Comparison of ENCODE assay signal across 15 cellular contexts in the genomic region with DNA sequence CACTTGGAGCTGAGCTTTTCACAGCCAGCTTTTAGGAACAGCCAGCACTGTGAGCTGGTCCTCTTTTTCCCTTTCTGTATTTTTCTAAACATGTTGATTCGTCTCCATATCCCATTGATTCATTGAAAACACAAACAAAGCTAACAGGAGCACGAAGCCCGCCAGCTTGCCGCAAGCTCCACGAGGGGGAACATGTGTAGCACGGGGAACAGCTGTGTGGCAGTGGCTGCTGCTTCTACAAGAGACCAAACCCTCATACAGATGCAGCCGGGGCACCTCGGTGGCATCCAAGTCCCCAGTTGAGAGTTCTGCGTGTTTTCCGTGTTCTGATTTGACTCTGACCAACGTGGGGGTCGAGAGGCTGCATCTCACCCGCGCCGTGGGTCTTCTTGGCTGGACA.
"Had no signal": no experiment of that assay in that cellular context is flagged by ENCODE, and none has a peak within 500 bp of the region (broad histone marks: within the 10 kb centered on the region; RNA-seq: fewer than 3 reads in every experiment).

No MANE protein-coding gene starts in this region.

- H3K27ac Mint-ChIP-seq: natural killer cell had no signal

- H3K36me3 Mint-ChIP-seq: natural killer cell had no signal

- H3K4me3 Mint-ChIP-seq: natural killer cell had no signal

- H3K4me1 ChIP-seq: tibial nerve, upper lobe of right lung, vagina had no signal

- H3K27ac ChIP-seq: heart right ventricle, neutrophil, tibial nerve, upper lobe of right lung, vagina had no signal

- H3K9me3 Mint-ChIP-seq: natural killer cell had no signal

- H3K4me1 Mint-ChIP-seq: natural killer cell had no signal

- H3K27me3 ChIP-seq: dorsolateral prefrontal cortex, heart right ventricle, neutrophil, tibial nerve, upper lobe of right lung, vagina had no signal

- H3K4me3 ChIP-seq: dorsolateral prefrontal cortex, heart right ventricle, tibial nerve, upper lobe of right lung, vagina had no signal

- H3K9me3 ChIP-seq: heart right ventricle, neutrophil, tibial nerve, upper lobe of right lung, vagina had no signal

- DNase-seq: cortex of kidney; effector CD8-positive, alpha-beta T cell; heart right ventricle; kidney glomerular epithelial cell; mesendoderm; natural killer cell; right cardiac atrium; small intestine; stimulated activated CD4-positive, alpha-beta T cell treated with anti-CD3 and anti-CD28 coated beads, Interleukin-12 subunit alpha, Interleukin-12 subunit beta, amount 100 ng/mL, for 4 hours; stimulated activated naive CD8-positive, alpha-beta T cell treated with anti-CD3 and anti-CD28 coated beads, Interleukin-15, Interleukin-2, amounts not matched to agents 100 U/mL and 50 U/mL, for 24 hours; upper lobe of right lung had no signal
